16 cellular contexts compared by ENCODE assay signal in the genomic region with DNA sequence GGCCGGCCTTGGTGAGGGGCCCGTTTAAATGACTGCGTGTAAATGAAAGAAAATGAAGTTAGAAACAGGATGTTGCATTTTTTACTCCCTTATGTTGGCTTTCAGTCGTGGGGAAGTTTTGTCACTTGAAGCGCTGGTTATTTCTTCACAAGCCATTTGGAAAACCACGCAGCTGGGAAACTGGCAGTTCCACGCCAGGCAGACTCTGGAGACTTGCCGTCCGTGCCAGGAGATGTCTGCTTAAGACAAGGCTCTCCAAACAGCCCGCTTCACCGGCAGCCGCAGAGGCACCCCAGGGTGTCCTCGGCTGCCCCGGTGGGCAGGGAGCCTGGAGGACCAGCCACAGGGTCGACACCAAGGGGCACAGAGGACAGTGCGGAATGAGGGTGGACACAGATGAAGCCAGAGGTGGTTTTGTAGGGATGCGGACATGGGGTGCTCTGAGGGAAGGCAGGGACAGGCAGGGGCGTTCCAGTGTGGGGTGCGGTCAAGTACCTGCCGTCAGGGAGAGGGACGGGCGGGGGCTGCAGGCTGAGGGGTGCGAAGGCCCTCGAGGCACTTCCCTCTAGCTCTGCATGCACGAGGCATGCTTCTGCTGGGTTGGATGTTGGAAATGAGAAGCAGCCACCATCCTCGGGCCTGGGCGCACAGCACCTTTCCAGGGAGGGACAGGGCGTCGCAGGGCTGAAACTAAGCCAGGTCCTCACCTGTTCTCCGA. TPM values are rescaled to one million over a fixed set of nuclear protein-coding genes. Genes with fewer than 3 reads are reported as not detected.
DNase-seq lines count a peak whose midpoint lies in the region; ATAC-seq and TF ChIP-seq lines count a peak whose summit lies in the region.
"Had no signal": no experiment of that assay in that cellular context is flagged by ENCODE, and none has a peak within 500 bp of the region (broad histone marks: within the 10 kb centered on the region; RNA-seq: fewer than 3 reads in every experiment).

No MANE protein-coding gene starts in this region.

- no peaks in the 10 kb centered on the region for H3K27me3 ChIP-seq in left ventricle myocardium inferior (ENCODE audit: low read depth)
- H3K27me3 ChIP-seq: SJCRH30 had no signal

- no peaks in the 10 kb centered on the region for H3K4me1 Mint-ChIP-seq in natural killer cell treated with Interleukin-12 subunit alpha and Interleukin-12 subunit beta and Interleukin-15 and Interleukin-18, amount 100 ng/mL, for 72 hours (ENCODE audit: low read depth in 2 of 2)
- no peaks in the 10 kb centered on the region for H3K4me1 Mint-ChIP-seq in natural killer cell
- H3K4me1 Mint-ChIP-seq: CD14-positive monocyte had no signal

- no peaks in the 10 kb centered on the region for H3K36me3 Mint-ChIP-seq in natural killer cell treated with Interleukin-12 subunit alpha and Interleukin-12 subunit beta and Interleukin-15 and Interleukin-18, amount 100 ng/mL, for 72 hours
- H3K36me3 Mint-ChIP-seq in natural killer cell, result no peaks in the 10 kb centered on the region

- DNase-seq in natural killer cell treated with Interleukin-12 subunit alpha and Interleukin-12 subunit beta and Interleukin-15 and Interleukin-18, amount 100 ng/mL, for 72 hours (ENCODE audit: low spot score), result peak; percentile 48
- DNase-seq in natural killer cell (no peak), left ventricle myocardium inferior (peak; percentile 8), foreskin fibroblast (no peak)
- DNase-seq: COR-L47, DMS153, H7, Kasumi-1, NCI-H1417, NCI-H1930, NCI-H2171 treated with DMSO at 0.1 percent for 48 hours, NCI-H524, SJCRH30 had no signal

- TF ChIP-seq CTCF in natural killer cell (IDR thresholded peaks at IDR 0.05) (no peak), left ventricle myocardium inferior (IDR thresholded peaks at IDR 0.05; ENCODE audit: borderline replicate concordance) (no peak), foreskin fibroblast (IDR thresholded peaks at IDR 0.05; ENCODE audit: low read depth, low read length) (no peak)

- peaks cover 76% of the 10 kb centered on the region for H3K36me3 ChIP-seq in left ventricle myocardium inferior

- no peak overlapping the region for H3K4me3 Mint-ChIP-seq in natural killer cell treated with Interleukin-12 subunit alpha and Interleukin-12 subunit beta and Interleukin-15 and Interleukin-18, amount 100 ng/mL, for 72 hours
- H3K4me3 Mint-ChIP-seq in natural killer cell, result no peak overlapping the region
- H3K4me3 Mint-ChIP-seq: CD14-positive monocyte had no signal

- H3K4me3 ChIP-seq in left ventricle myocardium inferior, result no peak overlapping the region
- H3K4me3 ChIP-seq in foreskin fibroblast (ENCODE audit: low read depth in 1 of 2, low read length in 2 of 2), result no peak overlapping the region
- H3K4me3 ChIP-seq: SJCRH30 had no signal

- H3K27ac Mint-ChIP-seq in natural killer cell treated with Interleukin-12 subunit alpha and Interleukin-12 subunit beta and Interleukin-15 and Interleukin-18, amount 100 ng/mL, for 72 hours, result no peak overlapping the region
- no peak overlapping the region for H3K27ac Mint-ChIP-seq in natural killer cell
- H3K27ac Mint-ChIP-seq: CD14-positive monocyte had no signal

- no peaks in the 10 kb centered on the region for H3K9me3 ChIP-seq in left ventricle myocardium inferior (replicated peaks)
- H3K9me3 ChIP-seq: SJCRH30 had no signal

- no peaks in the 10 kb centered on the region for H3K4me1 ChIP-seq in left ventricle myocardium inferior
- H3K4me1 ChIP-seq: SJCRH30 had no signal

- H3K27ac ChIP-seq in left ventricle myocardium inferior (replicated peaks) (no peak overlapping the region), temporal lobe (ENCODE audit: low read depth, low read length) (peak overlapping the region; percentile 27)
- H3K27ac ChIP-seq: SJCRH30 had no signal

- no peaks in the 10 kb centered on the region for H3K9me3 Mint-ChIP-seq in natural killer cell treated with Interleukin-12 subunit alpha and Interleukin-12 subunit beta and Interleukin-15 and Interleukin-18, amount 100 ng/mL, for 72 hours
- H3K9me3 Mint-ChIP-seq in natural killer cell, result no peaks in the 10 kb centered on the region
- H3K9me3 Mint-ChIP-seq: CD14-positive monocyte had no signal

- no peaks in the 10 kb centered on the region for H3K27me3 Mint-ChIP-seq in natural killer cell treated with Interleukin-12 subunit alpha and Interleukin-12 subunit beta and Interleukin-15 and Interleukin-18, amount 100 ng/mL, for 72 hours
- H3K27me3 Mint-ChIP-seq in natural killer cell (ENCODE audit: low read depth in 2 of 2), result no peaks in the 10 kb centered on the region

- ATAC-seq in natural killer cell treated with Interleukin-12 subunit alpha and Interleukin-12 subunit beta and Interleukin-15 and Interleukin-18, amount 100 ng/mL, for 72 hours, result no peak
- ATAC-seq in natural killer cell, result no peak
- no peak for ATAC-seq in HG02798 (IDR thresholded peaks at IDR 0.05; ENCODE audit: poor library complexity, unreplicated experiment)

- intact Hi-C loops in natural killer cell (cut with micrococcal nuclease) (no loop called here), left ventricle myocardium inferior (cut with micrococcal nuclease) (no loop called here)

RNA-seq across cellular contexts. Expression of a gene that starts 11.1 kb away (rescaled TPM):
- total RNA-seq in natural killer cell treated with Interleukin-12 subunit alpha and Interleukin-12 subunit beta and Interleukin-15 and Interleukin-18, amount 100 ng/mL, for 72 hours, result 10 to 100 TPM in 1 of 2 donors, 1 to 10 TPM in 1; 7.8 to 11.2 TPM
- total RNA-seq in natural killer cell, result 10 to 100 TPM; 26.6 to 35.6 (median 31.5) TPM
- 7.7 TPM for total RNA-seq in left ventricle myocardium inferior
- total RNA-seq in temporal lobe, result 2.5 TPM

RNA-seq across cellular contexts. Expression of a gene that starts 18.0 kb away (rescaled TPM):
- 100 to 1,000 TPM in 1 of 2 donors, 10 to 100 TPM in 1; 71.5 to 108 TPM for total RNA-seq in natural killer cell treated with Interleukin-12 subunit alpha and Interleukin-12 subunit beta and Interleukin-15 and Interleukin-18, amount 100 ng/mL, for 72 hours
- total RNA-seq in natural killer cell (10 to 100 TPM; 63.5 to 69.8 (median 67.7) TPM), left ventricle myocardium inferior (349 TPM), temporal lobe (45.7 TPM)

RNA-seq across cellular contexts. Expression of a gene that starts 21.0 kb away (rescaled TPM):
- total RNA-seq in natural killer cell treated with Interleukin-12 subunit alpha and Interleukin-12 subunit beta and Interleukin-15 and Interleukin-18, amount 100 ng/mL, for 72 hours, result 10 to 100 TPM; 16.0 to 17.2 TPM
- total RNA-seq in natural killer cell, result 1 to 10 TPM; 4.6 to 6.5 (median 5.8) TPM
- 13.4 TPM for total RNA-seq in left ventricle myocardium inferior
- total RNA-seq in temporal lobe, result 7.1 TPM

RNA-seq across cellular contexts. Expression of a gene that starts 23.4 kb away (rescaled TPM):
- 100 to 1,000 TPM in 1 of 2 donors, 10 to 100 TPM in 1; 74.1 to 151 TPM for total RNA-seq in natural killer cell treated with Interleukin-12 subunit alpha and Interleukin-12 subunit beta and Interleukin-15 and Interleukin-18, amount 100 ng/mL, for 72 hours
- total RNA-seq in natural killer cell, result 10 to 100 TPM; 72.7 to 82.5 (median 75.9) TPM
- total RNA-seq in left ventricle myocardium inferior, result 64.1 TPM
- 29.5 TPM for total RNA-seq in temporal lobe

RNA-seq across cellular contexts. Expression of a gene that starts 34.9 kb away (rescaled TPM):
- total RNA-seq in natural killer cell treated with Interleukin-12 subunit alpha and Interleukin-12 subunit beta and Interleukin-15 and Interleukin-18, amount 100 ng/mL, for 72 hours, result 100 to 1,000 TPM; 299 to 453 TPM
- total RNA-seq in natural killer cell (100 to 1,000 TPM; 208 to 255 (median 227) TPM), left ventricle myocardium inferior (318 TPM), temporal lobe (116 TPM)

Comparison
In these comparisons a context has a peak if more than half of its experiments do, and no peak if none do; other contexts are left out.
1. DNase-seq: peak in natural killer cell treated with Interleukin-12 subunit alpha and Interleukin-12 subunit beta and Interleukin-15 and Interleukin-18, amount 100 ng/mL, for 72 hours (single experiment) and left ventricle myocardium inferior (single experiment); none in natural killer cell (single experiment) and foreskin fibroblast (0 of 2).